ENCODE assay signal across 7 cellular contexts in the genomic region with DNA sequence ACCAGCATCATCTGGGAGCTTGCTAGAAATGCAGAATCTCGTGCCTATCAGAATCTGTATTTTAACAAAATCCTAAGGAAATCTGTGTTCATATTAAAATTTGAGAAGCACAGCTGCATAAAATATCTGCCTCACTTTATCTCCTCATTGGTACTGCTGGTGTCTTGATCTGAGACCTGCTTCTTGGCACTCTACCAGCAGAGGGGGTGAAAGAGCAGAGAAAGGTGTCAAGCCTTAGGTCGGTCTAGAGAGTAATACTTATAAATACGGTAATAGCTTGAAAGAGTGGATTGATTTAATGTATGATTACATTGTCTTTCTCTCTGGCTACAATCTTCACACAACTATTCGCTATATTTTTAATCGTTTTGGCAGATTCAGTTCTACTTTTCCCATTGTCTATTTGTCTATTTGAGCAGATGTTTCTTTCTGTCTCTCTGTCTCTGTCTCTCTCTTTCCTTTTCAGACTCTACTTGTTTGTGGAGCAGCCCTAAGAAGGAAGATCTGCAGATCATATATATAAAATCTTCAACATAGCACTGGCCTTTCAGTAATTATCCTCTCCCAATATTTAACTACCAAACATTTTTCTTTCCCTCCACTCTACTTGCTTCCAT. TPM values are rescaled to one million over a fixed set of nuclear protein-coding genes. Genes with fewer than 3 reads are reported as not detected.
DNase-seq lines count a peak whose midpoint lies in the region; TF ChIP-seq lines count a peak whose summit lies in the region.

No MANE protein-coding gene starts in this region.

- H3K4me1 ChIP-seq in HAP-1 (no peaks in the 10 kb centered on the region), SJCRH30 (no peaks in the 10 kb centered on the region)

- DNase-seq in HAP-1 (ENCODE audit: low spot score in 2 of 2) (peak; percentile 37 to 77), LoVo (ENCODE audit: low spot score) (peak; percentile 71), SJCRH30 (peak; percentile 40 to 73), iPS DF 4.7 (ENCODE audit: extremely low read depth, low spot score) (peak; percentile 38)
- peak; percentile 78 for DNase-seq in activated effector memory CD4-positive, alpha-beta T cell treated with anti-CD3 and anti-CD28 coated beads, Interleukin-2, amount 50 U/mL, for 16 hours
- DNase-seq in stimulated activated CD4-positive, alpha-beta T cell treated with anti-CD3 and anti-CD28 coated beads, Interleukin-1b, Interleukin-23, amount 100 ng/mL, for 48 hours, result peak; percentile 55

- H3K36me3 ChIP-seq in HAP-1 (replicated peaks) (no peaks in the 10 kb centered on the region), SJCRH30 (no peaks in the 10 kb centered on the region)

- H3K4me3 ChIP-seq in HAP-1 (no peak overlapping the region), SJCRH30 (no peak overlapping the region)

- no peaks in the 10 kb centered on the region for H3K9me3 ChIP-seq in HAP-1
- no peaks in the 10 kb centered on the region for H3K9me3 ChIP-seq in SJCRH30 (replicated peaks)

- H3K27me3 ChIP-seq in HAP-1 (ENCODE audit: low read depth) (peaks cover 13% of the 10 kb centered on the region), SJCRH30 (no peaks in the 10 kb centered on the region)

- H3K27ac ChIP-seq in SJCRH30, result no peak overlapping the region

- in situ Hi-C loops in HAP-1 (cut with MboI; ENCODE audit: low sequenced_read_pairs), result no loop called here

- TF ChIP-seq CTCF in GM12874 (IDR thresholded peaks at IDR 0.05; ENCODE audit: insufficient read depth, low read depth, low read length), result peak; percentile 81

RNA-seq across cellular contexts. Expression of a gene that starts 1.7 kb away (rescaled TPM):
- not detected in 2 replicates for total RNA-seq in SJCRH30 (2014; rRNA removed; shearing (Covaris generic))
